Comparison of ENCODE assay signal across 9 cellular contexts in the genomic region with DNA sequence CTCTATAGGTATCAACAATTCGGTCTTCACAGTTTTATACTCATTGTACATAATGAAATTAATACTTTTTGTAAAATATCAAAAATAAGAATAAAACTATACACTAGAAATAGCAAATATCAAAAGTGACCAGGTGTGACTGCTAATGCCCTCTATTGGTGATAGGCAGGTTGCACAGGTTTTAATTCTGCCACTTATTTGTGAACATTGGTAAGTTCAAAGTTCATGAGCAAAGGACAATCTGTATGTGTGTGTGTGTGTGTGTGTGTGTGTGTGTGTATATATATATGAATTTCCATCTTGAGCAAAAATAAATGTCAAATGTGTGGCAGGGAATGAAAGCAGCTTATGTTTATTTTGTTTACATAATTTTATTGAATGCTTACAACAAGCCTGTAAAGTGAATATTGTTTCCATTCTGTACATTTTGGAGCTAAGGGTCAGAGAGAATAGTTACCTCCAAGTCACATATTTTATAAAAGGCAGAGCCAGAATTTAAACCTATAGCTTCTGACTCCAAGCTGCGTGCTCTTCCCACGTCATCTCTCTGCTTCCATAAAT.
DNase-seq lines count a peak whose midpoint lies in the region; ATAC-seq and TF ChIP-seq lines count a peak whose summit lies in the region.
"Had no signal": no experiment of that assay in that cellular context is flagged by ENCODE, and none has a peak within 500 bp of the region (broad histone marks: within the 10 kb centered on the region; RNA-seq: fewer than 3 reads in every experiment).

No MANE protein-coding gene starts in this region.

- DNase-seq in DMS53 (lab: John Stamatoyannopoulos, UW), result peak; percentile 62
- DNase-seq in DMS53 treated with DMSO at 0.1 percent for 48 hours (lab: John Stamatoyannopoulos, UW; ENCODE audit: unreplicated experiment), result no peak
- DNase-seq in WERI-Rb-1, result no peak
- DNase-seq in stimulated activated CD4-positive, alpha-beta T cell treated with anti-CD3 and anti-CD28 coated beads, Interleukin-15, amount 100 ng/mL, for 24 hours, result no peak
- no peak for DNase-seq in AG08396 (ENCODE audit: low spot score)
- no peak for DNase-seq in DMS79 treated with DMSO at 0.1 percent for 48 hours (lab: John Stamatoyannopoulos, UW)
- DNase-seq: activated T-cell treated with anti-CD3 and anti-CD28 coated beads, Interleukin-2, amount 50 U/mL, for 1 hour had no signal

- H3K4me3 ChIP-seq in WERI-Rb-1 (ENCODE audit: low read depth, low read length) (no peak overlapping the region), neural cell (ENCODE audit: low read length) (no peak overlapping the region)

- ATAC-seq in HG02973 (IDR thresholded peaks at IDR 0.05; ENCODE audit: unreplicated experiment), result peak; percentile 55

- no peak overlapping the region for H3K9ac ChIP-seq in neural cell (ENCODE audit: low read length)

- H3K9me3 ChIP-seq in WERI-Rb-1 (ENCODE audit: severe bottlenecking) (no peaks in the 10 kb centered on the region), neural cell (ENCODE audit: low read length) (no peaks in the 10 kb centered on the region)

- no peak overlapping the region for H2AFZ ChIP-seq in neural cell (ENCODE audit: low read depth, low read length)

- H3K27ac ChIP-seq in WERI-Rb-1, result no peak overlapping the region
- no peak overlapping the region for H3K27ac ChIP-seq in neural cell (ENCODE audit: low read length)

- H3K4me2 ChIP-seq in neural cell (ENCODE audit: low read length), result no peak overlapping the region

- TF ChIP-seq RAD21 in neural cell (conservative IDR thresholded peaks at IDR 0.05), result no peak

- TF ChIP-seq CTCF in WERI-Rb-1 (IDR thresholded peaks at IDR 0.05; ENCODE audit: low read depth, low read length) (peak; percentile 50; the same call in 1 of the 2 replicates), neural cell (IDR thresholded peaks at IDR 0.05; ENCODE audit: poor library complexity, severe bottlenecking) (peak; percentile 33)

- no peaks in the 10 kb centered on the region for H3K79me2 ChIP-seq in neural cell (replicated peaks; ENCODE audit: insufficient read depth, low read length)

- TF ChIP-seq EP300 in neural cell (conservative IDR thresholded peaks at IDR 0.05; ENCODE audit: poor library complexity, severe bottlenecking), result no peak

- no peaks in the 10 kb centered on the region for H3K36me3 ChIP-seq in WERI-Rb-1
- peaks cover 4% of the 10 kb centered on the region for H3K36me3 ChIP-seq in neural cell (ENCODE audit: insufficient read depth, low read length)

- H3K27me3 ChIP-seq in WERI-Rb-1 (ENCODE audit: insufficient read depth, low read depth, severe bottlenecking) (no peaks in the 10 kb centered on the region), neural cell (ENCODE audit: insufficient read depth, low read depth, low read length) (no peaks in the 10 kb centered on the region)

- H3K9me2 ChIP-seq in neural cell (ENCODE audit: insufficient read depth, low read length), result no peaks in the 10 kb centered on the region

- H4K20me1 ChIP-seq in neural cell (ENCODE audit: insufficient read depth), result no peaks in the 10 kb centered on the region

- no peaks in the 10 kb centered on the region for H3F3A ChIP-seq in neural cell (ENCODE audit: insufficient read depth, low read length, poor library complexity, severe bottlenecking)

TF ChIP-seq in neural cell, 6 proteins besides CTCF, POLR2A, EP300 and RAD21:
- TF ChIP-seq MXI1 (conservative IDR thresholded peaks at IDR 0.05; ENCODE audit: poor library complexity, severe bottlenecking) (no peak), POLR2AphosphoS5 (IDR thresholded peaks at IDR 0.05) (no peak), TAF1 (IDR thresholded peaks at IDR 0.05; ENCODE audit: low read depth) (no peak)
- TF ChIP-seq, protein P1, sequence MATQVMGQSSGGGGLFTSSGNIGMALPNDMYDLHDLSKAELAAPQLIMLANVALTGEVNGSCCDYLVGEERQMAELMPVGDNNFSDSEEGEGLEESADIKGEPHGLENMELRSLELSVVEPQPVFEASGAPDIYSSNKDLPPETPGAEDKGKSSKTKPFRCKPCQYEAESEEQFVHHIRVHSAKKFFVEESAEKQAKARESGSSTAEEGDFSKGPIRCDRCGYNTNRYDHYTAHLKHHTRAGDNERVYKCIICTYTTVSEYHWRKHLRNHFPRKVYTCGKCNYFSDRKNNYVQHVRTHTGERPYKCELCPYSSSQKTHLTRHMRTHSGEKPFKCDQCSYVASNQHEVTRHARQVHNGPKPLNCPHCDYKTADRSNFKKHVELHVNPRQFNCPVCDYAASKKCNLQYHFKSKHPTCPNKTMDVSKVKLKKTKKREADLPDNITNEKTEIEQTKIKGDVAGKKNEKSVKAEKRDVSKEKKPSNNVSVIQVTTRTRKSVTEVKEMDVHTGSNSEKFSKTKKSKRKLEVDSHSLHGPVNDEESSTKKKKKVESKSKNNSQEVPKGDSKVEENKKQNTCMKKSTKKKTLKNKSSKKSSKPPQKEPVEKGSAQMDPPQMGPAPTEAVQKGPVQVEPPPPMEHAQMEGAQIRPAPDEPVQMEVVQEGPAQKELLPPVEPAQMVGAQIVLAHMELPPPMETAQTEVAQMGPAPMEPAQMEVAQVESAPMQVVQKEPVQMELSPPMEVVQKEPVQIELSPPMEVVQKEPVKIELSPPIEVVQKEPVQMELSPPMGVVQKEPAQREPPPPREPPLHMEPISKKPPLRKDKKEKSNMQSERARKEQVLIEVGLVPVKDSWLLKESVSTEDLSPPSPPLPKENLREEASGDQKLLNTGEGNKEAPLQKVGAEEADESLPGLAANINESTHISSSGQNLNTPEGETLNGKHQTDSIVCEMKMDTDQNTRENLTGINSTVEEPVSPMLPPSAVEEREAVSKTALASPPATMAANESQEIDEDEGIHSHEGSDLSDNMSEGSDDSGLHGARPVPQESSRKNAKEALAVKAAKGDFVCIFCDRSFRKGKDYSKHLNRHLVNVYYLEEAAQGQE (IDR thresholded peaks at IDR 0.05; ENCODE audit: borderline replicate concordance), result no peak
